ENCODE assay signal across 8 cellular contexts in the genomic region with DNA sequence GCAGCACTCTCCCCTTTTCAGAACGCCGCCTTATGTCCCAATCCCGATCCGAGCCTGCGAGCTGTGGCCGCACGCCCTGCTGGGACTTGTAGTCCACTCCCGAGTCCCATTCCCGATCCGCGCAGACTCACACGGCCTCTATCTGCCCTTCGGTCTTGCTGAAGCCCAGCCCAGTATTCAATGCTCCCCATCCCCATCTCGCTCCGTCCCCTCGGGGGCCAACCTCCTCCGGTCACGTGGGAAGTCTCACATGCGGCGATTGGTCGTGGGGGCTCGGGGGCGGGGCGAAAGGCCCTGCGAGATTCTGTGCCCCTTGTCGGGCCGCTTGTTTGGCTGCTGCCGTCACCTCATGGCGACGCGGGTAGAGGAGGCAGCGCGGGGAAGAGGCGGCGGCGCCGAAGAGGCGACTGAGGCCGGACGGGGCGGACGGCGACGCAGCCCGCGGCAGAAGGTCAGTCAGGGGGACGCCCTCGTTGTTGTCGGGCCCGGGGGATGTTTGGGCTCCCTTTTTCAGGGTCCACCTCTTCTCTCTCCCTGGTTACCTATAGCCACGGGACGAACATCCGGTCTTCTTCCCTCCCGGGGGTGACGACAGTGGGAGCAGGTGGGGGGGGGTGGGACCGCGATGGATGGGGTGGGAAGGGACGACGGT. TPM values are rescaled to one million over a fixed set of nuclear protein-coding genes. Genes with fewer than 3 reads are reported as not detected.
DNase-seq lines count a peak whose midpoint lies in the region; ATAC-seq and TF ChIP-seq lines count a peak whose summit lies in the region.

TSS of gene TXLNG (plus strand) at position 328 of the 652 bp plus-strand sequence. CDS start at position 350, 22 bp downstream.

- TF ChIP-seq POLR2A in uterus (IDR thresholded peaks at IDR 0.05) = peak; percentile 81 to 86

- peaks cover 0 to 11% of the 10 kb centered on the region in 2 donors for H3K4me1 ChIP-seq in ascending aorta
- H3K4me1 ChIP-seq in right atrium auricular region = peaks cover 0 to 17% of the 10 kb centered on the region in 2 donors
- H3K4me1 ChIP-seq in psoas muscle = no peaks in the 10 kb centered on the region
- H3K4me1 ChIP-seq in uterus = no peaks in the 10 kb centered on the region

- H3K27me3 ChIP-seq in ascending aorta = no peaks in the 10 kb centered on the region
- H3K27me3 ChIP-seq in right atrium auricular region = no peaks in the 10 kb centered on the region
- no peaks in the 10 kb centered on the region for H3K27me3 ChIP-seq in psoas muscle (ENCODE audit: insufficient read depth in 3 of 3, low read length in 2 of 3)
- no peaks in the 10 kb centered on the region for H3K27me3 ChIP-seq in uterus

- no peaks in the 10 kb centered on the region for H3K27me3 Mint-ChIP-seq in T-helper 2 cell treated with Interferon-gamma antibody and Interleukin-4, amounts not matched to agents 5 μg/mL and 100 μg/mL, for 36 hours (ENCODE audit: low read depth)

- peak within 1 kb of the TSS; percentile 88 to 90 for H3K27ac ChIP-seq in ascending aorta
- peak within 1 kb of the TSS; percentile 88 for H3K27ac ChIP-seq in right atrium auricular region
- peak within 1 kb of the TSS; percentile 95 for H3K27ac ChIP-seq in psoas muscle
- peak within 1 kb of the TSS; percentile 84 to 94 for H3K27ac ChIP-seq in uterus

- peaks cover 3% of the 10 kb centered on the region for H3K36me3 Mint-ChIP-seq in T-helper 2 cell treated with Interferon-gamma antibody and Interleukin-4, amounts not matched to agents 5 μg/mL and 100 μg/mL, for 36 hours (ENCODE audit: low read depth)

- H3K9me3 ChIP-seq in ascending aorta = no peaks in the 10 kb centered on the region
- H3K9me3 ChIP-seq in right atrium auricular region = no peaks in the 10 kb centered on the region
- H3K9me3 ChIP-seq in psoas muscle = no peaks in the 10 kb centered on the region
- H3K9me3 ChIP-seq in uterus = no peaks in the 10 kb centered on the region

- intact Hi-C loops in ascending aorta (cut with DNase I) (loop anchor here (1.0 to 5.0 kb wide), 4 partner anchors 67 to 951 kb away; partner anchors contain the start of genes RBBP7, SCML1 and SYAP1), psoas muscle (cut with DNase I) (loop anchor here (5.0 to 10.0 kb wide), 2 partner anchors 61 to 64 kb away; no protein-coding TSS in a partner anchor), uterus (cut with DNase I; ENCODE audit: low total_unique reads) (no loop called here)

- H3K9me3 Mint-ChIP-seq in T-helper 2 cell treated with Interferon-gamma antibody and Interleukin-4, amounts not matched to agents 5 μg/mL and 100 μg/mL, for 36 hours = no peaks in the 10 kb centered on the region

- H3K4me3 ChIP-seq in ascending aorta (peak within 1 kb of the TSS; percentile 87 to 89), right atrium auricular region (peak within 1 kb of the TSS; percentile 65 to 93), psoas muscle (peak within 1 kb of the TSS; percentile 87), uterus (peak within 1 kb of the TSS; percentile 63 to 93)

- ATAC-seq in GM18502 (IDR thresholded peaks at IDR 0.05; ENCODE audit: poor library complexity, unreplicated experiment) = peak; percentile 99
- ATAC-seq in HG02970 (IDR thresholded peaks at IDR 0.05; ENCODE audit: low FRiP score, unreplicated experiment) = peak; percentile 97
- ATAC-seq in psoas muscle = peak; percentile 98 to 99 (median 99)

- WGBS in psoas muscle, 3 donors = 0% methylated on average over 15 to 57 of the region's 59 CpGs

- peaks cover 0 to 3% of the 10 kb centered on the region in 2 donors for H3K36me3 ChIP-seq in ascending aorta
- no peaks in the 10 kb centered on the region for H3K36me3 ChIP-seq in right atrium auricular region
- peaks cover 0 to 19% of the 10 kb centered on the region in 2 donors for H3K36me3 ChIP-seq in psoas muscle (ENCODE audit: insufficient read depth in 1 of 2, low read depth in 1 of 2)
- no peaks in the 10 kb centered on the region for H3K36me3 ChIP-seq in uterus

- TF ChIP-seq CTCF in ascending aorta (IDR thresholded peaks at IDR 0.05) (no peak), right atrium auricular region (IDR thresholded peaks at IDR 0.05) (no peak), psoas muscle (IDR thresholded peaks at IDR 0.05) (no peak), uterus (IDR thresholded peaks at IDR 0.05) (peak in 2 of 4 experiments; percentile 5 to 8)

- peak within 1 kb of the TSS; percentile 94 for H3K4me3 Mint-ChIP-seq in T-helper 2 cell treated with Interferon-gamma antibody and Interleukin-4, amounts not matched to agents 5 μg/mL and 100 μg/mL, for 36 hours

- peak; percentile 96 to 97 for DNase-seq in NCI-H1930 (lab: John Stamatoyannopoulos, UW)
- DNase-seq in T-helper 2 cell treated with Interferon-gamma antibody and Interleukin-4, amounts not matched to agents 5 μg/mL and 100 μg/mL, for 36 hours (ENCODE audit: low spot score) = peak; percentile 91
- DNase-seq in ascending aorta (ENCODE audit: low spot score in 2 of 2) = peak; percentile 99 to 100
- peak; percentile 100 for DNase-seq in right atrium auricular region (ENCODE audit: low spot score)
- DNase-seq in psoas muscle = peak; percentile 99
- DNase-seq in uterus = peak; percentile 99 to 100

- H3K27ac Mint-ChIP-seq in T-helper 2 cell treated with Interferon-gamma antibody and Interleukin-4, amounts not matched to agents 5 μg/mL and 100 μg/mL, for 36 hours = peak within 1 kb of the TSS; percentile 90

- H3K4me1 Mint-ChIP-seq in T-helper 2 cell treated with Interferon-gamma antibody and Interleukin-4, amounts not matched to agents 5 μg/mL and 100 μg/mL, for 36 hours (ENCODE audit: low read depth) = peaks cover 12% of the 10 kb centered on the region

RNA-seq across cellular contexts. Expression of gene TXLNG, which starts in this region (rescaled TPM):
- total RNA-seq in ascending aorta = 3.9 TPM
- total RNA-seq in right atrium auricular region = 10 to 100 TPM in 1 of 2 donors, 1 to 10 TPM in 1; 6.2 to 10.1 TPM
- total RNA-seq in psoas muscle = 10 to 100 TPM in 1 of 4 donors, 1 to 10 TPM in 3; 6.3 to 10.1 (median 9.4) TPM
- 1 to 10 TPM; 5.6 to 8.1 (median 7.6) TPM for polyA plus RNA-seq in psoas muscle
- total RNA-seq in uterus = 10 to 100 TPM; 11.8 to 18.9 (median 13.1) TPM

Comparison
In these comparisons a context has a peak if more than half of its experiments do, and no peak if none do; other contexts are left out.
1. Peak in every context shown above with its lines: DNase-seq, ATAC-seq, H3K4me3 ChIP-seq and H3K27ac ChIP-seq.